In the genomic region with DNA sequence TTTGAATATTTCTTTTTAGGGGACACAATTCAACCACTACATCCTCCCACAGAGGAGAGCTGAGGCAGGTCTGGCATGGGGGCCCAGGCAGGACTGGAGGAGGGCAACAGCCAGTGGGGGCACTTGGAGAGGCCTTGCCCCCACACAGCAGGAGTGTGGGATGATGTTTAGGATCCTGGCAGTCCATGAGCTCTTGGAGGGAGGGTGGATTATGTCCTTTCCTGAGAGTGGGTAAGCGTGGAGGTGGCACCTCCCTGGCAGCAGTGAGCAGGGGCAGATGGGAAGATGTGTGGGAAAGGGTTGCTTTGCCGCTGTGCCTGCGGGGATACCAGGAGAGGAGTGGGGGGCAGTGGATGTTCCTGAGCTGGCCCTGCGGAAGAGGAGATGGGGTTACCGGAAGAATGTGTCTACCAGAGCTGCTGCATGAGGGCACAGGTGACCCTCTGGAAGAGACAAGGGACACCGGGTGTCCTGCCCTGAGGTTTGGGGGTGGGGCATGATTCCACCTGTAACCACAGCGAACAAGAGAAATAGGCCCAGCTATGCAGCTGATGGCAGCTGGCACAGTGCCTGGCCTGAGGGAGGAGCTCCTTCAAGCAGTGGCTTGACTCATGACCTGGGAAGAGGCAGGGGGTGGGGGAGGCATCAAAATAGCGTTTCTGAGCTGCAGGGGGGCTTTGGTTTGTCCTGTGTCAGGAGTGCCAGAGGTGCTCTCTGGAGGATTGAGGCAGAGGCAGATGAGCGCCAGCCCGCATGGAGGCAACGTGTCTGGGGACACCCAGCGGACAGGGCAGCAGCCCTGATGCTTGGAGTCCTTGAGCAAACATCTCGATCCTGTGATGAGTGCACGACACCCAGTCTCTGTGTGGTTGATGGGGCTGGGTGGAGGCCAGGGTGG, we compare ENCODE assay signal across 2 cellular contexts.
TF ChIP-seq lines count a peak whose summit lies in the region.

No MANE protein-coding gene starts in this region.

TF ChIP-seq in Ishikawa, 13 proteins besides CTCF, POLR2A, EP300 and RAD21 (continued from another document):
- TF ChIP-seq, protein P1, sequence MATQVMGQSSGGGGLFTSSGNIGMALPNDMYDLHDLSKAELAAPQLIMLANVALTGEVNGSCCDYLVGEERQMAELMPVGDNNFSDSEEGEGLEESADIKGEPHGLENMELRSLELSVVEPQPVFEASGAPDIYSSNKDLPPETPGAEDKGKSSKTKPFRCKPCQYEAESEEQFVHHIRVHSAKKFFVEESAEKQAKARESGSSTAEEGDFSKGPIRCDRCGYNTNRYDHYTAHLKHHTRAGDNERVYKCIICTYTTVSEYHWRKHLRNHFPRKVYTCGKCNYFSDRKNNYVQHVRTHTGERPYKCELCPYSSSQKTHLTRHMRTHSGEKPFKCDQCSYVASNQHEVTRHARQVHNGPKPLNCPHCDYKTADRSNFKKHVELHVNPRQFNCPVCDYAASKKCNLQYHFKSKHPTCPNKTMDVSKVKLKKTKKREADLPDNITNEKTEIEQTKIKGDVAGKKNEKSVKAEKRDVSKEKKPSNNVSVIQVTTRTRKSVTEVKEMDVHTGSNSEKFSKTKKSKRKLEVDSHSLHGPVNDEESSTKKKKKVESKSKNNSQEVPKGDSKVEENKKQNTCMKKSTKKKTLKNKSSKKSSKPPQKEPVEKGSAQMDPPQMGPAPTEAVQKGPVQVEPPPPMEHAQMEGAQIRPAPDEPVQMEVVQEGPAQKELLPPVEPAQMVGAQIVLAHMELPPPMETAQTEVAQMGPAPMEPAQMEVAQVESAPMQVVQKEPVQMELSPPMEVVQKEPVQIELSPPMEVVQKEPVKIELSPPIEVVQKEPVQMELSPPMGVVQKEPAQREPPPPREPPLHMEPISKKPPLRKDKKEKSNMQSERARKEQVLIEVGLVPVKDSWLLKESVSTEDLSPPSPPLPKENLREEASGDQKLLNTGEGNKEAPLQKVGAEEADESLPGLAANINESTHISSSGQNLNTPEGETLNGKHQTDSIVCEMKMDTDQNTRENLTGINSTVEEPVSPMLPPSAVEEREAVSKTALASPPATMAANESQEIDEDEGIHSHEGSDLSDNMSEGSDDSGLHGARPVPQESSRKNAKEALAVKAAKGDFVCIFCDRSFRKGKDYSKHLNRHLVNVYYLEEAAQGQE (IDR thresholded peaks at IDR 0.05; ENCODE audit: low read depth): no peak
- peak; percentile 92 for TF ChIP-seq NFIC (IDR thresholded peaks at IDR 0.05)
- 0 out of 2 replicates have a peak, but pooled peaks have one; percentile 14 for TF ChIP-seq FOXM1 (IDR thresholded peaks at IDR 0.05; ENCODE audit: borderline replicate concordance, low read depth)
- TF ChIP-seq TAF1 (IDR thresholded peaks at IDR 0.05; ENCODE audit: low read depth): no peak
- TF ChIP-seq TCF12 (IDR thresholded peaks at IDR 0.05; ENCODE audit: low read depth): peak; percentile 81

TF ChIP-seq in SK-N-SH, 30 proteins besides CTCF, POLR2A, EP300 and RAD21 (continued from another document):
- TF ChIP-seq NRF1 (IDR thresholded peaks at IDR 0.05; ENCODE audit: low read depth, low read length) (no peak), JUND (IDR thresholded peaks at IDR 0.05) (peak; percentile 9; the same call in 1 of the 2 replicates)
TF ChIP-seq in SK-N-SH: peak in this region for 7.
